1 cellular context compared by ENCODE assay signal in the genomic region with DNA sequence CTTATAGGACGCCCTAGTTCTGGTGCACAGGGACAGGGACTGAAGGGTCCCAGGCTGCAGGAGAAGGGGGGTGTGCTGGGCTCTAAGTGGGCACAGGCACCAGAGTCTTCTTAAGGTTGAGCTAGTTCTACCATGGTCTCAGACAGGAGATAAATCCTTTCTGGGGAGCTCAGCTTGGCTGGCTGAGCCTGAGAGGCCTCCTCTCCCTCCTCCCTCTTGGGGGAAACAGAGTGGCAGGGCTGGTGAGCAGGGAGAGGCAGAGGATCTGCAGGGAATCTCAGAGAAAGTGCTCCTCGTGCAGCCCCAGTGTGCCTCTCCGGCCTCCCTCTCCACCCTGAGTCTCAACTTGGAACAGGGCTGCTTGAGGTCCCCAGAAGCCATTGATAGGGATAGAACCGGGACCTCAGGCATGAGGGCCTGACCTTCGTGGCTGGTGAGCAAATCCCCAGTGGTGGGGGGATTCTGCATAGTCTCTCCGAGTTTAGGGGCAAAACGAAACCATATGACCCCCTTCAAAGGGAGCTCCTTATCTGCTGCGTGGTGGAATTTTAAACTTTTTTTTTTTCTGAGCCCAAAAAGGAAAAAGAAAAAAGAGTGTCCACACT.
TF ChIP-seq lines count a peak whose summit lies in the region.

No MANE protein-coding gene starts in this region.

TF ChIP-seq in endothelial cell of umbilical vein, 7 proteins besides CTCF, POLR2A, EP300 and RAD21:
- TF ChIP-seq POLR2AphosphoS5 (IDR thresholded peaks at IDR 0.05; ENCODE audit: insufficient read depth, low read depth, low read length) (no peak), GATA2 (IDR thresholded peaks at IDR 0.05; ENCODE audit: insufficient read depth, insufficient read length, low read depth, low read length) (no peak), JUN (IDR thresholded peaks at IDR 0.05; ENCODE audit: borderline replicate concordance, insufficient read depth, insufficient read length, low read depth) (no peak), MYC (IDR thresholded peaks at IDR 0.05; ENCODE audit: low read depth, low read length) (no peak), EZH2 (IDR thresholded peaks at IDR 0.05; ENCODE audit: borderline replicate concordance, low read depth, low read length, severe bottlenecking) (no peak), MAX (IDR thresholded peaks at IDR 0.05; ENCODE audit: insufficient read depth, insufficient read length) (no peak)
